20 cellular contexts compared by ENCODE assay signal in the genomic region with DNA sequence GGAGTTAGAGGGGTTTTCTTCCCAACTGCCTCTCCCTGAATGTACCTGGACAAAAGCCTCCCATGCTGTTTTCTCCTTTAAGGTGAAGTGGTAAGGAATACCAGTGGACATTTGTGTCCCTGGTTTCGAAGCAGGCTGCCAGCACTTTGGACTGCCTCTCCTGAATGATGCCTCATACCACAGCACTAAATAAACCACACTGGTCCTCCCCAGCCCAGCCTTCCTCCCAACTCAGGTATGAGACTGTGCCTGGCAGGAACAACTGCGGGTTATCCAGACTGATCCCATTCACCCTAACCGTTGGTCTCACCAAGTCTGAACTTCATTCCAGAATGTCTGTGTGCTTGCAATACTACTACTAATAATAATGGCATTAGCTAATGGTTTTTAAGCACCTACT. TPM values are rescaled to one million over a fixed set of nuclear protein-coding genes. Genes with fewer than 3 reads are reported as not detected.
DNase-seq lines count a peak whose midpoint lies in the region; ATAC-seq and TF ChIP-seq lines count a peak whose summit lies in the region.
"Had no signal": no experiment of that assay in that cellular context is flagged by ENCODE, and none has a peak within 500 bp of the region (broad histone marks: within the 10 kb centered on the region; RNA-seq: fewer than 3 reads in every experiment).

No MANE protein-coding gene starts in this region.

- H3K27me3 ChIP-seq in left ventricle myocardium inferior (ENCODE audit: low read depth) = no peaks in the 10 kb centered on the region
- H3K27me3 ChIP-seq in right cardiac atrium (ENCODE audit: control insufficient read depth, insufficient read depth) = no peaks in the 10 kb centered on the region
- H3K27me3 ChIP-seq in foreskin keratinocyte = no peaks in the 10 kb centered on the region
- H3K27me3 ChIP-seq: BLaER1 had no signal

- H3K27ac ChIP-seq in left ventricle myocardium inferior (replicated peaks) (peak overlapping the region; percentile 3), right cardiac atrium (ENCODE audit: low read length) (no peak overlapping the region), foreskin keratinocyte (no peak overlapping the region)
- H3K27ac ChIP-seq: 22Rv1, BLaER1, C4-2B had no signal

- H3K4me3 ChIP-seq in left ventricle myocardium inferior (no peak overlapping the region), right cardiac atrium (ENCODE audit: low read length) (no peak overlapping the region)
- H3K4me3 ChIP-seq: BLaER1, GM23338, HAP-1 had no signal

- H3K36me3 ChIP-seq in left ventricle myocardium inferior = peaks cover 9% of the 10 kb centered on the region
- H3K36me3 ChIP-seq: HAP-1 had no signal

- peaks cover 16% of the 10 kb centered on the region for H3K4me1 Mint-ChIP-seq in osteocyte (ENCODE audit: unreplicated experiment)
- peaks cover 54% of the 10 kb centered on the region for H3K4me1 Mint-ChIP-seq in stimulated activated effector memory CD8-positive, alpha-beta T cell treated with anti-CD3 and anti-CD28 coated beads, Interleukin-12 subunit alpha, Interleukin-12 subunit beta, amount 100 ng/mL, for 72 hours

- H3K27ac Mint-ChIP-seq in osteocyte (ENCODE audit: unreplicated experiment) = no peak overlapping the region
- H3K27ac Mint-ChIP-seq in stimulated activated effector memory CD8-positive, alpha-beta T cell treated with anti-CD3 and anti-CD28 coated beads, Interleukin-12 subunit alpha, Interleukin-12 subunit beta, amount 100 ng/mL, for 72 hours = peak overlapping the region; percentile 3
- H3K27ac Mint-ChIP-seq: B cell; CD4-positive, CD25-positive, alpha-beta regulatory T cell; CD8-positive, alpha-beta T cell; GM23338; HFFc6 had no signal

- peaks cover 5% of the 10 kb centered on the region for H3K9me3 Mint-ChIP-seq in osteocyte (ENCODE audit: unreplicated experiment)
- no peaks in the 10 kb centered on the region for H3K9me3 Mint-ChIP-seq in stimulated activated effector memory CD8-positive, alpha-beta T cell treated with anti-CD3 and anti-CD28 coated beads, Interleukin-12 subunit alpha, Interleukin-12 subunit beta, amount 100 ng/mL, for 72 hours
- H3K9me3 Mint-ChIP-seq: CD4-positive, CD25-positive, alpha-beta regulatory T cell; CD8-positive, alpha-beta T cell had no signal

- no peaks in the 10 kb centered on the region for H3K27me3 Mint-ChIP-seq in osteocyte (ENCODE audit: unreplicated experiment)
- H3K27me3 Mint-ChIP-seq: B cell; CD4-positive, CD25-positive, alpha-beta regulatory T cell had no signal

- H3K36me3 Mint-ChIP-seq in osteocyte (ENCODE audit: unreplicated experiment) = peaks cover 5% of the 10 kb centered on the region
- no peaks in the 10 kb centered on the region for H3K36me3 Mint-ChIP-seq in stimulated activated effector memory CD8-positive, alpha-beta T cell treated with anti-CD3 and anti-CD28 coated beads, Interleukin-12 subunit alpha, Interleukin-12 subunit beta, amount 100 ng/mL, for 72 hours

- no peak for DNase-seq in left ventricle myocardium inferior
- DNase-seq in right cardiac atrium = no peak
- DNase-seq in mesenteric fat pad (ENCODE audit: low spot score) = peak; percentile 57
- peak; percentile 21 for DNase-seq in osteocyte (ENCODE audit: extremely low spot score, unreplicated experiment)
- DNase-seq in stimulated activated effector memory CD8-positive, alpha-beta T cell treated with anti-CD3 and anti-CD28 coated beads, Interleukin-12 subunit alpha, Interleukin-12 subunit beta, amount 100 ng/mL, for 72 hours (ENCODE audit: low spot score in 2 of 2) = no peak
- DNase-seq in foreskin keratinocyte = no peak
- no peak for DNase-seq in activated CD4-positive, alpha-beta T cell treated with anti-CD3 and anti-CD28 coated beads, Interleukin-2, amount 50 U/mL, for 1 hour
- no peak for DNase-seq in NCI-H1694 treated with DMSO at 0.1 percent for 48 hours (lab: John Stamatoyannopoulos, UW)
- DNase-seq: Caco-2; CD4-positive, CD25-positive, alpha-beta regulatory T cell; CD8-positive, alpha-beta T cell; DMS153; DND-41; HFFc6 had no signal

- peaks cover 8% of the 10 kb centered on the region for H3K9me3 ChIP-seq in left ventricle myocardium inferior (replicated peaks)
- H3K9me3 ChIP-seq in right cardiac atrium (ENCODE audit: control insufficient read depth, low read length) = no peaks in the 10 kb centered on the region
- H3K9me3 ChIP-seq: Caco-2, HAP-1 had no signal

- TF ChIP-seq CTCF in left ventricle myocardium inferior (IDR thresholded peaks at IDR 0.05; ENCODE audit: borderline replicate concordance) (no peak), osteocyte (IDR thresholded peaks at IDR 0.05) (no peak), foreskin keratinocyte (conservative IDR thresholded peaks at IDR 0.05) (no peak)

- H3K4me1 ChIP-seq in left ventricle myocardium inferior (peaks cover 85% of the 10 kb centered on the region), right cardiac atrium (ENCODE audit: control insufficient read depth, insufficient read depth, low read length) (peaks cover 19% of the 10 kb centered on the region), foreskin keratinocyte (no peaks in the 10 kb centered on the region)
- H3K4me1 ChIP-seq: HAP-1 had no signal

- intact Hi-C loops in left ventricle myocardium inferior (cut with micrococcal nuclease) = no loop called here
- intact Hi-C loops in right cardiac atrium (cut with DNase I) = no loop called here

- ATAC-seq in right cardiac atrium (no peak), foreskin keratinocyte (no peak)
- no peak for ATAC-seq in stimulated activated effector memory CD8-positive, alpha-beta T cell treated with anti-CD3 and anti-CD28 coated beads, Interleukin-12 subunit alpha, Interleukin-12 subunit beta, amount 100 ng/mL, for 72 hours
- ATAC-seq: CD8-positive, alpha-beta T cell; GM23338 had no signal

- no peak overlapping the region for H3K4me3 Mint-ChIP-seq in osteocyte (ENCODE audit: unreplicated experiment)
- H3K4me3 Mint-ChIP-seq in stimulated activated effector memory CD8-positive, alpha-beta T cell treated with anti-CD3 and anti-CD28 coated beads, Interleukin-12 subunit alpha, Interleukin-12 subunit beta, amount 100 ng/mL, for 72 hours = no peak overlapping the region
- H3K4me3 Mint-ChIP-seq: B cell; CD4-positive, CD25-positive, alpha-beta regulatory T cell; CD8-positive, alpha-beta T cell; GM23338; HFFc6 had no signal

- 94% methylated on average over 3 of the region's 3 CpGs for WGBS in right cardiac atrium

RNA-seq across cellular contexts. Expression of a gene that starts 9.3 kb away (rescaled TPM):
- total RNA-seq in left ventricle myocardium inferior = 357 TPM
- total RNA-seq in right cardiac atrium = 100 to 1,000 TPM; 130 to 238 (median 203) TPM
- polyA plus RNA-seq in right cardiac atrium = 198 TPM
- total RNA-seq in mesenteric fat pad = 62.0 TPM
- total RNA-seq in osteocyte = 16.0 and 16.2 TPM in 2 replicates
- 4.0 and 4.5 TPM in 2 replicates for total RNA-seq in foreskin keratinocyte
- polyA plus RNA-seq in foreskin keratinocyte = 3.6 and 4.6 TPM in 2 replicates

Comparison
In these comparisons a context has a peak if more than half of its experiments do, and no peak if none do; other contexts are left out.
1. DNase-seq: peak in mesenteric fat pad (single experiment) and osteocyte (single experiment); none in left ventricle myocardium inferior (single experiment), right cardiac atrium (0 of 3), stimulated activated effector memory CD8-positive, alpha-beta T cell treated with anti-CD3 and anti-CD28 coated beads, Interleukin-12 subunit alpha, Interleukin-12 subunit beta, amount 100 ng/mL, for 72 hours (0 of 2), foreskin keratinocyte (0 of 2), activated CD4-positive, alpha-beta T cell treated with anti-CD3 and anti-CD28 coated beads, Interleukin-2, amount 50 U/mL, for 1 hour (single experiment) and NCI-H1694 treated with DMSO at 0.1 percent for 48 hours (single experiment).